7 cellular contexts compared by ENCODE assay signal in genomic region chr20:12677925-12678324, GRCh38.
"Had no signal": no experiment of that assay in that cellular context is flagged by ENCODE, and none has a peak within 500 bp of the region (broad histone marks: within the 10 kb centered on the region; RNA-seq: fewer than 3 reads in every experiment).

No MANE protein-coding gene starts in this region.

- FAIRE-seq: G401.6, GM12891, GM12892, GM18507, GM19239 had no signal

- DNase-seq: GDM1, GF-D8 had no signal
